26 cellular contexts compared by ENCODE assay signal in the genomic region with DNA sequence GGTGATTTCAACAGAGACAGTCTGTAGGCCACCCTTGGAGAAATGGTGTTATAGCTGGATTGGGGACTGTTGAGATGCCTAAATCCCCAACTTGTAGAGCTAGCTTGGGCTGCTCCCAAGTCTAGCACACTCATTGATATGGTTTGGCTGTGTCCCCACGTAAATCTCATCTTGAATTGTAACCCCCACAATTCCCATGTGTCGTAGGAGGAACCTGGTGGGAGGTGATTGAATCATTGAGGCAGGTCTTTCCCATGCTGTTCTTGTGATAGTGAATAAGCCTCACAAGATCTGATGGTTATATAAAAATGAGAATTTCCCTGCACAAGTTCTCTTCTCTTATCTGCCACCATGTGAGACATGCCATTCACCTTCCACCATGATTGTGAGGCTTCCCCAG.
"Had no signal": no experiment of that assay in that cellular context is flagged by ENCODE, and none has a peak within 500 bp of the region (broad histone marks: within the 10 kb centered on the region; RNA-seq: fewer than 3 reads in every experiment).

No MANE protein-coding gene starts in this region.

- DNase-seq: stimulated activated CD4-positive, alpha-beta T cell treated with anti-CD3 and anti-CD28 coated beads, Interleukin-2, amount 100 ng/mL, for 48 hours; stimulated activated CD4-positive, alpha-beta T cell treated with anti-CD3 and anti-CD28 coated beads, Interleukin-4, amount 100 ng/mL, for 1 hour; stimulated activated CD4-positive, alpha-beta T cell treated with anti-CD3 and anti-CD28 coated beads, Interleukin-4, amount 100 ng/mL, for 24 hours; stimulated activated CD4-positive, alpha-beta T cell treated with anti-CD3 and anti-CD28 coated beads, Interleukin-4, amount 100 ng/mL, for 4 hours; stimulated activated CD8-positive, alpha-beta memory T cell treated with anti-CD3 and anti-CD28 coated beads, Interleukin-4, amount 100 ng/mL, for 48 hours; stimulated activated naive B cell treated with anti-CD40 and anti-IgM and Interleukin-4, amounts not matched to agents 10 μg/mL and 1 μg/mL and 100 μg/mL, for 72 hours; stimulated activated naive CD4-positive, alpha-beta T cell; stimulated activated naive CD4-positive, alpha-beta T cell treated with Interleukin-2 at 50 U/mL for 16 hours; stimulated activated naive CD8-positive, alpha-beta T cell treated with anti-CD3 and anti-CD28 coated beads, Interleukin-15, amount 100 ng/mL, for 72 hours; stimulated activated naive CD8-positive, alpha-beta T cell treated with anti-CD3 and anti-CD28 coated beads, Interleukin-15, Interleukin-2, amounts not matched to agents 100 U/mL and 50 U/mL, for 24 hours; stomach; substantia nigra; testis; thyroid gland; tibial artery; transverse colon; trophoblast cell; upper lobe of left lung; upper lobe of right lung; uterus had no signal

- H3K4me1 ChIP-seq: stomach, suprapubic skin, testis, thyroid gland, tibial nerve, transverse colon, upper lobe of left lung, upper lobe of right lung, uterus, vagina had no signal

- H3K27ac ChIP-seq: stomach, suprapubic skin, testis, thoracic aorta, thyroid gland, tibial artery, tibial nerve, transverse colon, upper lobe of left lung, upper lobe of right lung, uterus, vagina had no signal

- H3K4me3 ChIP-seq: stomach, suprapubic skin, testis, thoracic aorta, thyroid gland, tibial artery, tibial nerve, transverse colon, upper lobe of left lung, upper lobe of right lung, uterus, vagina had no signal

- H3K9me3 ChIP-seq: stomach, suprapubic skin, testis, thoracic aorta, thyroid gland, tibial artery, tibial nerve, transverse colon, upper lobe of left lung, upper lobe of right lung, uterus, vagina had no signal

- ATAC-seq: stimulated activated effector memory CD8-positive, alpha-beta T cell treated with anti-CD3 and anti-CD28 coated beads, Interleukin-12 subunit alpha, Interleukin-12 subunit beta, amount 100 ng/mL, for 72 hours; stimulated activated memory B cell treated with anti-CD40 and anti-IgM and Interleukin-4, amounts not matched to agents 10 μg/mL and 1 μg/mL and 100 μg/mL, for 72 hours; stimulated activated naive B cell treated with anti-CD40 and anti-IgM and Interleukin-4, amounts not matched to agents 10 μg/mL and 1 μg/mL and 100 μg/mL, for 72 hours; stimulated activated naive CD8-positive, alpha-beta T cell treated with anti-CD3 and anti-CD28 coated beads, Interleukin-15, amount 100 ng/mL, for 72 hours; stimulated activated naive CD8-positive, alpha-beta T cell treated with anti-CD3 and anti-CD28 coated beads, Interleukin-15, Interleukin-2, amounts not matched to agents 100 U/mL and 50 U/mL, for 24 hours; upper lobe of right lung had no signal

- H3K36me3 ChIP-seq: stomach, suprapubic skin, thoracic aorta, thyroid gland, tibial artery, tibial nerve, transverse colon, upper lobe of left lung, upper lobe of right lung, uterus, vagina had no signal

- H3K27me3 ChIP-seq: stomach, suprapubic skin, testis, thyroid gland, tibial artery, tibial nerve, transverse colon, upper lobe of left lung, upper lobe of right lung, uterus, vagina had no signal
